ENCODE assay signal across 1 cellular context in the genomic region with DNA sequence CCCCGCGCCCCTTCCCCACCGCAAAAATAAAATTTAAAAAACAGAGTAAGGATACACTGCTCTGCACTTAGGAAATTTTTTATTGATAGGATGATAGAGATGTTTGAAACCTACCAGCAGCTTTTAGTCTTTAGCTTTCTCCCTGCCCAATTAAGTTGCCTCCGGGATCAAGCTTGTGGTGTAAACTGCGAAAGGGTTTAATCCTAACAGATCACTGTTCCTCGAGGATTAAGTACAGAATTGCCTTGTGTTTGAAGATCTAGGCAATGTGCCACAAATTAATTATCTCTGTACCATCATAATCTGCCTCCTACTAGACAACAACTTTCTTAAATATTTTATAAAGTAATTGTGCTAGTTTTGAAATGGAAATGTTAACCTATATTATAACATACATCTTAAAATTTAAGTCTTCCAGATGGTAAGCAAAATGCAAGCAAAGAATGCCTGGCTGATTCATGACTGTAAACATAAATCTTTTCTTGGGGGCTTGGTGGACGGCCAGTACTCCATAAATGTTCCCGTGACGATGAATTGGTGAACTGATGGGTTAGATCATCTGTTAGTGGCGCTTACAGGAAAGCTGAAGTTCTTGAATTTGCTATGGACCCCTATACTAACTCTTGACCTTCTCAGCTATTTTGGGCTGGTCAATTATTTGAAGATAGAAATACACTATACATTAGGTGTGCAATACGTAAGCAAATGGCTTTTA.
TF ChIP-seq lines count a peak whose summit lies in the region.

No MANE protein-coding gene starts in this region.

TF ChIP-seq in HCT116, 20 proteins besides CTCF, POLR2A, EP300 and RAD21 (continued from another document):
- TF ChIP-seq, protein P1, sequence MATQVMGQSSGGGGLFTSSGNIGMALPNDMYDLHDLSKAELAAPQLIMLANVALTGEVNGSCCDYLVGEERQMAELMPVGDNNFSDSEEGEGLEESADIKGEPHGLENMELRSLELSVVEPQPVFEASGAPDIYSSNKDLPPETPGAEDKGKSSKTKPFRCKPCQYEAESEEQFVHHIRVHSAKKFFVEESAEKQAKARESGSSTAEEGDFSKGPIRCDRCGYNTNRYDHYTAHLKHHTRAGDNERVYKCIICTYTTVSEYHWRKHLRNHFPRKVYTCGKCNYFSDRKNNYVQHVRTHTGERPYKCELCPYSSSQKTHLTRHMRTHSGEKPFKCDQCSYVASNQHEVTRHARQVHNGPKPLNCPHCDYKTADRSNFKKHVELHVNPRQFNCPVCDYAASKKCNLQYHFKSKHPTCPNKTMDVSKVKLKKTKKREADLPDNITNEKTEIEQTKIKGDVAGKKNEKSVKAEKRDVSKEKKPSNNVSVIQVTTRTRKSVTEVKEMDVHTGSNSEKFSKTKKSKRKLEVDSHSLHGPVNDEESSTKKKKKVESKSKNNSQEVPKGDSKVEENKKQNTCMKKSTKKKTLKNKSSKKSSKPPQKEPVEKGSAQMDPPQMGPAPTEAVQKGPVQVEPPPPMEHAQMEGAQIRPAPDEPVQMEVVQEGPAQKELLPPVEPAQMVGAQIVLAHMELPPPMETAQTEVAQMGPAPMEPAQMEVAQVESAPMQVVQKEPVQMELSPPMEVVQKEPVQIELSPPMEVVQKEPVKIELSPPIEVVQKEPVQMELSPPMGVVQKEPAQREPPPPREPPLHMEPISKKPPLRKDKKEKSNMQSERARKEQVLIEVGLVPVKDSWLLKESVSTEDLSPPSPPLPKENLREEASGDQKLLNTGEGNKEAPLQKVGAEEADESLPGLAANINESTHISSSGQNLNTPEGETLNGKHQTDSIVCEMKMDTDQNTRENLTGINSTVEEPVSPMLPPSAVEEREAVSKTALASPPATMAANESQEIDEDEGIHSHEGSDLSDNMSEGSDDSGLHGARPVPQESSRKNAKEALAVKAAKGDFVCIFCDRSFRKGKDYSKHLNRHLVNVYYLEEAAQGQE (IDR thresholded peaks at IDR 0.05; ENCODE audit: low read depth), result no peak
- TF ChIP-seq, protein P2, sequence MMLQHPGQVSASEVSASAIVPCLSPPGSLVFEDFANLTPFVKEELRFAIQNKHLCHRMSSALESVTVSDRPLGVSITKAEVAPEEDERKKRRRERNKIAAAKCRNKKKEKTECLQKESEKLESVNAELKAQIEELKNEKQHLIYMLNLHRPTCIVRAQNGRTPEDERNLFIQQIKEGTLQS (IDR thresholded peaks at IDR 0.05), result no peak
- TF ChIP-seq CEBPB (IDR thresholded peaks at IDR 0.05; ENCODE audit: low read depth) (no peak), JUND (IDR thresholded peaks at IDR 0.05) (no peak)
- TF ChIP-seq, protein P3, sequence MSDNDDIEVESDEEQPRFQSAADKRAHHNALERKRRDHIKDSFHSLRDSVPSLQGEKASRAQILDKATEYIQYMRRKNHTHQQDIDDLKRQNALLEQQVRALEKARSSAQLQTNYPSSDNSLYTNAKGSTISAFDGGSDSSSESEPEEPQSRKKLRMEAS (IDR thresholded peaks at IDR 0.05), result no peak
